ENCODE assay signal across 24 cellular contexts in the genomic region with DNA sequence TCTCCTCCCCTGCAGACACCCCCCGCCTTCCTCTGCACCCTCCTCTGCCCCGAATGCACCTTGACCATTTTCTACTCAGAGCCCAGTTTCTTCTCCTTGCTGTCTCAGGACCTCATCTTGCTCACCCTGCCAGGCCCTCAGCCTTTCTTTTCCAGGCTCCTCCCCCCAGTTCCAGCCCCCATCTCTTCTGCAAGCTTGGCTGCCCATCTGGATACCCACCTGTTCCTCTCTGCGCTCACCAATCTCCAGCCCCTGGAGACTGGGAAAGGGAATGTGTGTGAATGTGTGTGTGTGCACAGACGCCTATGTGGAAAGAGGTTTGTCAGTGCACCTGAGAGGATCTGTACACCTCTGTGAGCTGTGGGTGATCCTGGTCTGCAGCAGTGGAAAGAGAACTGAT. TPM values are rescaled to one million over a fixed set of nuclear protein-coding genes. Genes with fewer than 3 reads are reported as not detected.
"Had no signal": no experiment of that assay in that cellular context is flagged by ENCODE, and none has a peak within 500 bp of the region (broad histone marks: within the 10 kb centered on the region; RNA-seq: fewer than 3 reads in every experiment).

No MANE protein-coding gene starts in this region.

- H3K4me1 ChIP-seq: psoas muscle, right lobe of liver had no signal

- H3K4me3 ChIP-seq: esophagus squamous epithelium, psoas muscle, right lobe of liver, smooth muscle cell had no signal

- DNase-seq: activated CD4-positive, alpha-beta T cell treated with anti-CD3 and anti-CD28 coated beads, Interleukin-2, amount 10 ng/mL, durations not matched to agents 7 days and 5 days; activated naive CD8-positive, alpha-beta T cell treated with anti-CD3 and anti-CD28 coated beads, Interleukin-2, amount 10 ng/mL, durations not matched to agents 7 days and 5 days; anterior cingulate cortex; cerebellar nuclear complex; effector CD8-positive, alpha-beta T cell; esophagus squamous epithelium; hypothalamus; left ventricle myocardium superior; psoas muscle; right lobe of liver; stimulated activated CD4-positive, alpha-beta T cell treated with anti-CD3 and anti-CD28 coated beads, Interleukin-4, amount 100 ng/mL, for 4 hours; stimulated activated CD8-positive, alpha-beta memory T cell treated with anti-CD3 and anti-CD28 coated beads, Interleukin-4, amount 100 ng/mL, for 48 hours had no signal

- H3K9me3 ChIP-seq: esophagus squamous epithelium, psoas muscle, right lobe of liver had no signal

- H3K36me3 Mint-ChIP-seq: activated naive CD8-positive, alpha-beta T cell treated with anti-CD3 and anti-CD28 coated beads, Interleukin-2, amount 10 ng/mL, durations not matched to agents 7 days and 5 days had no signal

- H3K9me3 Mint-ChIP-seq: activated CD4-positive, alpha-beta T cell treated with anti-CD3 and anti-CD28 coated beads, Interleukin-2, amount 10 ng/mL, durations not matched to agents 7 days and 5 days; activated naive CD8-positive, alpha-beta T cell treated with anti-CD3 and anti-CD28 coated beads, Interleukin-2, amount 10 ng/mL, durations not matched to agents 7 days and 5 days; activated T-helper 1 cell treated with anti-CD3 and anti-CD28 coated beads, Interleukin-12 subunit alpha, Interleukin-12 subunit beta, Interleukin-2, Interleukin-4 antibody, amounts not matched to agents 30 ng/mL and 10 ng/mL and 1 ng/mL, durations not matched to agents 14 hours and 24 hours and 36 hours; stimulated activated naive CD8-positive, alpha-beta T cell treated with anti-CD3 and anti-CD28 coated beads, Interleukin-15, Interleukin-2, amounts not matched to agents 100 ng/mL and 50 ng/mL, for 24 hours; T-helper 2 cell treated with Interferon-gamma antibody and Interleukin-4, amounts not matched to agents 5 μg/mL and 100 μg/mL, for 36 hours had no signal

- H3K27ac Mint-ChIP-seq: activated CD4-positive, alpha-beta T cell treated with anti-CD3 and anti-CD28 coated beads, Interleukin-2, amount 10 ng/mL, durations not matched to agents 7 days and 5 days; activated T-helper 1 cell treated with anti-CD3 and anti-CD28 coated beads, Interleukin-12 subunit alpha, Interleukin-12 subunit beta, Interleukin-2, Interleukin-4 antibody, amounts not matched to agents 30 ng/mL and 10 ng/mL and 1 ng/mL, durations not matched to agents 14 hours and 24 hours and 36 hours; stimulated activated naive CD8-positive, alpha-beta T cell treated with anti-CD3 and anti-CD28 coated beads, Interleukin-15, Interleukin-2, amounts not matched to agents 100 ng/mL and 50 ng/mL, for 24 hours; T-helper 2 cell treated with Interferon-gamma antibody and Interleukin-4, amounts not matched to agents 5 μg/mL and 100 μg/mL, for 36 hours had no signal

- FAIRE-seq: endothelial cell of umbilical vein had no signal

- H3K4me3 Mint-ChIP-seq: activated CD4-positive, alpha-beta T cell treated with anti-CD3 and anti-CD28 coated beads, Interleukin-2, amount 10 ng/mL, durations not matched to agents 7 days and 5 days; activated naive CD8-positive, alpha-beta T cell treated with anti-CD3 and anti-CD28 coated beads, Interleukin-2, amount 10 ng/mL, durations not matched to agents 7 days and 5 days; activated T-helper 1 cell treated with anti-CD3 and anti-CD28 coated beads, Interleukin-12 subunit alpha, Interleukin-12 subunit beta, Interleukin-2, Interleukin-4 antibody, amounts not matched to agents 30 ng/mL and 10 ng/mL and 1 ng/mL, durations not matched to agents 14 hours and 24 hours and 36 hours; stimulated activated naive CD8-positive, alpha-beta T cell treated with anti-CD3 and anti-CD28 coated beads, Interleukin-15, Interleukin-2, amounts not matched to agents 100 ng/mL and 50 ng/mL, for 24 hours; T-helper 2 cell treated with Interferon-gamma antibody and Interleukin-4, amounts not matched to agents 5 μg/mL and 100 μg/mL, for 36 hours had no signal

- H3K36me3 ChIP-seq: esophagus squamous epithelium, right lobe of liver had no signal

- H3K27me3 Mint-ChIP-seq: activated CD4-positive, alpha-beta T cell treated with anti-CD3 and anti-CD28 coated beads, Interleukin-2, amount 10 ng/mL, durations not matched to agents 7 days and 5 days; activated naive CD8-positive, alpha-beta T cell treated with anti-CD3 and anti-CD28 coated beads, Interleukin-2, amount 10 ng/mL, durations not matched to agents 7 days and 5 days; stimulated activated naive CD8-positive, alpha-beta T cell treated with anti-CD3 and anti-CD28 coated beads, Interleukin-15, Interleukin-2, amounts not matched to agents 100 ng/mL and 50 ng/mL, for 24 hours had no signal

- H3K27ac ChIP-seq: esophagus squamous epithelium, psoas muscle, right lobe of liver had no signal

- H3K4me1 Mint-ChIP-seq: activated CD4-positive, alpha-beta T cell treated with anti-CD3 and anti-CD28 coated beads, Interleukin-2, amount 10 ng/mL, durations not matched to agents 7 days and 5 days; activated naive CD8-positive, alpha-beta T cell treated with anti-CD3 and anti-CD28 coated beads, Interleukin-2, amount 10 ng/mL, durations not matched to agents 7 days and 5 days had no signal

- ATAC-seq: left ventricle myocardium superior, psoas muscle, right lobe of liver had no signal

RNA-seq across cellular contexts. Expression of gene SLC22A12, which starts 36.4 kb away (rescaled TPM):
- total RNA-seq: activated CD4-positive, alpha-beta T cell treated with anti-CD3 and anti-CD28 coated beads, Interleukin-2, amount 10 ng/mL, durations not matched to agents 7 days and 5 days; activated CD8-positive, alpha-beta memory T cell treated with anti-CD3 and anti-CD28 coated beads for 36 hours; activated naive CD8-positive, alpha-beta T cell treated with anti-CD3 and anti-CD28 coated beads, Interleukin-2, amount 10 ng/mL, durations not matched to agents 7 days and 5 days; activated T-helper 1 cell treated with anti-CD3 and anti-CD28 coated beads, Interleukin-12 subunit alpha, Interleukin-12 subunit beta, Interleukin-2, Interleukin-4 antibody, amounts not matched to agents 30 ng/mL and 10 ng/mL and 1 ng/mL, durations not matched to agents 14 hours and 24 hours and 36 hours; endothelial cell of umbilical vein; esophagus squamous epithelium; fibroblast of villous mesenchyme; kidney epithelial cell; left ventricle myocardium superior; osteocyte; psoas muscle; smooth muscle cell; temporal lobe; ureter had no signal
- polyA plus RNA-seq: endothelial cell of umbilical vein, neural cell, psoas muscle, smooth muscle cell had no signal
